Comparison of ENCODE assay signal across 11 cellular contexts in the genomic region with DNA sequence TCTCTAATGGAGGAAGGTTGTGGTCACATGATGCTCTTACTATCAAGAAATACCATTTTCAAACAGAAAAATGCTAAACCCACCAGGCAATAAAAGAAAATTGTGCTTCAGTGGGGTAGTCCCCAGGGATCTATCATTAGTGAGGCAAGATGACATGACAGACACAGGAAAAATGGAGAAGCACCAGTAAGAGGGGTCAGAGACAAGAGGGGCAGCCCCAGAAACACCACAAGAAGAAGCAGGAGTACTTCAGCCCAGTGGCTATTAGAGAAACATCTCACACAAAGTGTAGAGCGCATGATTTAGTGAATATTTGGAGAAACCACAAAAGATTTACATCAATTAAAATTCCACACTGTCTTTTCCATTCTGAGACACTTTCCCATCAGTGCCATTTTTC.
"Had no signal": no experiment of that assay in that cellular context is flagged by ENCODE, and none has a peak within 500 bp of the region (broad histone marks: within the 10 kb centered on the region; RNA-seq: fewer than 3 reads in every experiment).

No MANE protein-coding gene starts in this region.

- H2AFZ ChIP-seq: GM23248, GM23338 had no signal

- DNase-seq: GM23248, GOT3, H7, H9, HCEC 1CT, HFFc6 had no signal

- H3K27ac ChIP-seq: GM23248 had no signal

- H3K4me1 ChIP-seq: HAP-1 had no signal

- H3K4me3 ChIP-seq: GM23248, GM23338, HAP-1 had no signal

- H3K9me3 ChIP-seq: HAP-1 had no signal

- ATAC-seq: GM23338, HCT116 had no signal

- FAIRE-seq: H1, H54 had no signal

- H3K36me3 ChIP-seq: HAP-1 had no signal

- H3K4me2 ChIP-seq: GM23338 had no signal

- H3K9ac ChIP-seq: GM23248 had no signal

- H3K27ac Mint-ChIP-seq: GM23338, H9, HFFc6 had no signal

- H3K4me3 Mint-ChIP-seq: GM23338, H9, HFFc6 had no signal
